ENCODE assay signal across 12 cellular contexts in genomic region chr3:14113964-14114667, GRCh38.
A peak's percentile ranks its signal among the peaks of the same experiment; 100 is the strongest.
DNase-seq lines count a peak whose midpoint lies in the region; ATAC-seq and TF ChIP-seq lines count a peak whose summit lies in the region.
"Had no signal": no experiment of that assay in that cellular context is flagged by ENCODE, and none has a peak within 500 bp of the region (broad histone marks: within the 10 kb centered on the region; RNA-seq: fewer than 3 reads in every experiment).

No MANE protein-coding gene starts in this region.

- DNase-seq in SIG-M5 treated with dmso at 0.1 percent for 504 hours (lab: John Stamatoyannopoulos, UW; ENCODE audit: unreplicated experiment), result peak; percentile 17
- no peak for DNase-seq in SIG-M5 (lab: John Stamatoyannopoulos, UW)
- DNase-seq in fibroblast of mammary gland (ENCODE audit: low read depth), result no peak
- DNase-seq in retinal pigment epithelial cell (ENCODE audit: low read depth), result no peak
- no peak for DNase-seq in globus pallidus (ENCODE audit: low spot score)
- DNase-seq: ACHN, hypothalamus, testis had no signal

- peaks cover 86% of the 10 kb centered on the region for H3K36me3 ChIP-seq in OCI-LY3 (replicated peaks; ENCODE audit: low read depth, low read length)

- H3K4me3 ChIP-seq in OCI-LY3 (ENCODE audit: low read length), result no peak overlapping the region
- no peak overlapping the region for H3K4me3 ChIP-seq in fibroblast of mammary gland (ENCODE audit: control insufficient read depth, low read depth, low read length)
- no peak overlapping the region for H3K4me3 ChIP-seq in retinal pigment epithelial cell (ENCODE audit: low read length)
- H3K4me3 ChIP-seq: testis had no signal

- H2AFZ ChIP-seq in OCI-LY3 (ENCODE audit: low read depth, low read length), result no peak overlapping the region

- H3K9me3 ChIP-seq in OCI-LY3 (ENCODE audit: insufficient read depth, low read length), result no peaks in the 10 kb centered on the region
- H3K9me3 ChIP-seq: testis had no signal

- H3K79me2 ChIP-seq in OCI-LY3 (ENCODE audit: low read length), result peaks cover 29% of the 10 kb centered on the region

- H4K20me1 ChIP-seq in OCI-LY3 (ENCODE audit: insufficient read depth, low read length), result no peaks in the 10 kb centered on the region

- peak; percentile 67 for TF ChIP-seq CTCF in OCI-LY3 (IDR thresholded peaks at IDR 0.05; ENCODE audit: low read depth, low read length)
- peak; percentile 11 for TF ChIP-seq CTCF in fibroblast of mammary gland (conservative IDR thresholded peaks at IDR 0.05; ENCODE audit: control insufficient read depth, insufficient read depth, low read depth, low read length)
- peak; percentile 25 for TF ChIP-seq CTCF in retinal pigment epithelial cell (conservative IDR thresholded peaks at IDR 0.05; ENCODE audit: low read depth, low read length)

- no peak overlapping the region for H3K9ac ChIP-seq in OCI-LY3 (ENCODE audit: low read length)

- peaks cover 13% of the 10 kb centered on the region for H3K4me1 ChIP-seq in OCI-LY3 (ENCODE audit: low read length)
- H3K4me1 ChIP-seq: testis had no signal

- H3K4me2 ChIP-seq in OCI-LY3 (ENCODE audit: low read length), result no peak overlapping the region

- H3K27ac ChIP-seq in OCI-LY3 (ENCODE audit: low read length), result peak overlapping the region; percentile 13; the same call in 1 of the 2 replicates
- H3K27ac ChIP-seq: testis had no signal

- no peaks in the 10 kb centered on the region for H3K27me3 ChIP-seq in OCI-LY3 (ENCODE audit: low read depth, low read length)
- H3K27me3 ChIP-seq: testis had no signal

- ATAC-seq in GM21825 (IDR thresholded peaks at IDR 0.05; ENCODE audit: unreplicated experiment) (no peak), GM18861 (IDR thresholded peaks at IDR 0.05; ENCODE audit: unreplicated experiment) (no peak)
- ATAC-seq: sciatic nerve had no signal

Comparison
In these comparisons a context has a peak if more than half of its experiments do, and no peak if none do; other contexts are left out.
1. CTCF ChIP-seq: peak in every context shown above with its lines; median percentile 67 in OCI-LY3; 25 in retinal pigment epithelial cell; 11 in fibroblast of mammary gland.